Comparison of ENCODE assay signal across 8 cellular contexts in genomic region chr3:10247679-10248183, GRCh38. TPM values are rescaled to one million over a fixed set of nuclear protein-coding genes. Genes with fewer than 3 reads are reported as not detected.
DNase-seq lines count a peak whose midpoint lies in the region; FAIRE-seq and TF ChIP-seq lines count a peak whose summit lies in the region.

No MANE protein-coding gene starts in this region.

- H3K27me3 ChIP-seq in Peyer's patch (no peaks in the 10 kb centered on the region), esophagus muscularis mucosa (no peaks in the 10 kb centered on the region), prostate gland (replicated peaks; ENCODE audit: insufficient read depth) (no peaks in the 10 kb centered on the region)

- 39% methylated on average over 14 of the region's 14 CpGs for WGBS in esophagus muscularis mucosa
- WGBS in prostate gland, result 37% methylated on average over 14 of the region's 14 CpGs

- H3K4me3 ChIP-seq in Peyer's patch (peak overlapping the region; percentile 90 to 99 (median 95)), esophagus muscularis mucosa (peak overlapping the region; percentile 79 to 100 (median 92)), prostate gland (peak overlapping the region; percentile 80 to 85)

- H3K9ac ChIP-seq in ES-I3 (ENCODE audit: low read depth, low read length), result peak overlapping the region; percentile 75; the same call in 1 of the 2 replicates

- DNase-seq in Peyer's patch, result peak in 1 of 3 donors; percentile 45
- no peak for DNase-seq in esophagus muscularis mucosa (ENCODE audit: extremely low spot score)
- peak; percentile 10 for DNase-seq in prostate gland (ENCODE audit: low spot score)
- DNase-seq in D721Med (ENCODE audit: insufficient read length, low spot score), result no peak
- DNase-seq in middle frontal gyrus (ENCODE audit: extremely low spot score, low spot score), result no peak
- DNase-seq in NCI-H345 (lab: John Stamatoyannopoulos, UW), result no peak
- no peak for DNase-seq in OCI-M1 (lab: John Stamatoyannopoulos, UW)

- H3K36me3 ChIP-seq in ES-I3 (ENCODE audit: insufficient read depth, low read length) (peaks cover 5% of the 10 kb centered on the region; the same call in 1 of the 2 replicates), Peyer's patch (peaks cover 0 to 16% (median 0%) of the 10 kb centered on the region in 3 donors), esophagus muscularis mucosa (peaks cover 0 to 16% (median 11%) of the 10 kb centered on the region in 4 donors), prostate gland (no peaks in the 10 kb centered on the region)

- TF ChIP-seq CTCF in Peyer's patch (IDR thresholded peaks at IDR 0.05) (no peak), esophagus muscularis mucosa (IDR thresholded peaks at IDR 0.05) (no peak), prostate gland (IDR thresholded peaks at IDR 0.05) (no peak), D721Med (IDR thresholded peaks at IDR 0.05; ENCODE audit: insufficient read depth, missing control alignments) (no peak)

- peak overlapping the region; percentile 91 to 99 (median 94) for H3K27ac ChIP-seq in Peyer's patch
- H3K27ac ChIP-seq in esophagus muscularis mucosa (replicated peaks in 1 of 4), result peak overlapping the region; percentile 86 to 97 (median 96)
- H3K27ac ChIP-seq in prostate gland, result peak overlapping the region; percentile 71 to 81

- no peak for TF ChIP-seq EP300 in esophagus muscularis mucosa (IDR thresholded peaks at IDR 0.05)

- peaks cover 8% of the 10 kb centered on the region; the same call in 1 of the 2 replicates for H3K4me1 ChIP-seq in ES-I3 (ENCODE audit: insufficient read depth, low read length)
- H3K4me1 ChIP-seq in Peyer's patch, result peaks cover 0 to 33% (median 6%) of the 10 kb centered on the region in 4 donors
- H3K4me1 ChIP-seq in esophagus muscularis mucosa, result peaks cover 17 to 46% (median 43%) of the 10 kb centered on the region in 4 donors
- H3K4me1 ChIP-seq in prostate gland (replicated peaks), result peaks cover 8% of the 10 kb centered on the region

- TF ChIP-seq POLR2A in Peyer's patch (IDR thresholded peaks at IDR 0.05) (no peak), esophagus muscularis mucosa (IDR thresholded peaks at IDR 0.05; ENCODE audit: low read depth) (no peak), prostate gland (IDR thresholded peaks at IDR 0.05) (no peak)

- H3K9me3 ChIP-seq in ES-I3 (ENCODE audit: control insufficient read depth, insufficient read depth, low read length) (peaks cover 10% of the 10 kb centered on the region), Peyer's patch (peaks cover 0 to 9% (median 0%) of the 10 kb centered on the region in 4 donors), esophagus muscularis mucosa (peaks cover 0 to 21% (median 10%) of the 10 kb centered on the region in 4 donors), prostate gland (no peaks in the 10 kb centered on the region)

- FAIRE-seq in D721Med (lab: Jason Lieb, UNC), result no peak

- intact Hi-C loops in esophagus muscularis mucosa (cut with DNase I), result loop anchor here (5.0 kb wide), 1 partner anchor 225 kb away; no protein-coding TSS in a partner anchor
- intact Hi-C loops in prostate gland (cut with DNase I), result no loop called here

RNA-seq across cellular contexts. Expression of gene TATDN2, which starts 0.5 kb away (rescaled TPM):
- 10 to 100 TPM; 30.3 to 52.8 (median 36.9) TPM for total RNA-seq in Peyer's patch
- 10 to 100 TPM; 15.0 to 24.6 (median 16.7) TPM for total RNA-seq in esophagus muscularis mucosa
- 10 to 100 TPM; 25.4 to 27.1 TPM for total RNA-seq in prostate gland

RNA-seq across cellular contexts. Expression of gene GHRL, which starts 45.0 kb away (rescaled TPM):
- total RNA-seq in Peyer's patch, result 1 to 10 TPM in 2 of 4 donors, not detected in 2; 1.6 to 2.9 TPM
- under 1 TPM in 1 of 4 donors, not detected in 3; 0.40 TPM for total RNA-seq in esophagus muscularis mucosa
- total RNA-seq in prostate gland, result 1 to 10 TPM in 1 of 2 donors, not detected in 1; 3.0 TPM
